1 cellular context compared by ENCODE assay signal in genomic region chr12:28855761-28856160, GRCh38.
TF ChIP-seq lines count a peak whose summit lies in the region.

No MANE protein-coding gene starts in this region.

TF ChIP-seq in H1, 55 proteins besides CTCF, POLR2A, EP300 and RAD21 (continued from another document):
- no peak for TF ChIP-seq CEBPB (IDR thresholded peaks at IDR 0.05; ENCODE audit: low read depth, low read length)
- no peak for TF ChIP-seq RFX5 (IDR thresholded peaks at IDR 0.05; ENCODE audit: borderline replicate concordance, low read depth, low read length)
- TF ChIP-seq KDM1A (IDR thresholded peaks at IDR 0.05; ENCODE audit: borderline replicate concordance, low read length), result no peak
- no peak for TF ChIP-seq SAP30 (IDR thresholded peaks at IDR 0.05; ENCODE audit: insufficient read depth, insufficient replicate concordance, low read length)
- no peak for TF ChIP-seq EZH2 (IDR thresholded peaks at IDR 0.05; ENCODE audit: low read depth, low read length, severe bottlenecking)
- no peak for TF ChIP-seq CBX5 (IDR thresholded peaks at IDR 0.05; ENCODE audit: low read depth, low read length)
- TF ChIP-seq SIX5 (IDR thresholded peaks at IDR 0.05; ENCODE audit: low read depth, low read length), result no peak
- TF ChIP-seq KDM5A (IDR thresholded peaks at IDR 0.05; ENCODE audit: low read length), result no peak
- TF ChIP-seq CHD2 (IDR thresholded peaks at IDR 0.05; ENCODE audit: low read length), result no peak
- no peak for TF ChIP-seq TBP (IDR thresholded peaks at IDR 0.05; ENCODE audit: low read depth, low read length)
- TF ChIP-seq PHF8 (conservative IDR thresholded peaks at IDR 0.05; ENCODE audit: low read depth, low read length), result no peak
- TF ChIP-seq JUN (IDR thresholded peaks at IDR 0.05; ENCODE audit: low read depth, low read length), result no peak
TF ChIP-seq in H1: peak in this region for 0.
